8 cellular contexts compared by ENCODE assay signal in genomic region chr18:111292-112014, GRCh38. TPM values are rescaled to one million over a fixed set of nuclear protein-coding genes. Genes with fewer than 3 reads are reported as not detected.
DNase-seq lines count a peak whose midpoint lies in the region; ATAC-seq and TF ChIP-seq lines count a peak whose summit lies in the region.

No MANE protein-coding gene starts in this region.

- CTCF ChIA-PET in activated CD4-positive, alpha-beta memory T cell treated with anti-CD3 and anti-CD28 coated beads, Interleukin-2, amount 10 ng/mL, durations not matched to agents 7 days and 5 days (lab: Charles Lee), result no interaction called here

- H4K20me1 ChIP-seq in BLaER1 treated with 17β-estradiol and CSF1 and Interleukin-3, amounts not matched to agents 10 nM and 100 nM, result no peaks in the 10 kb centered on the region

- H3K4me1 ChIP-seq in BLaER1 treated with 17β-estradiol and CSF1 and Interleukin-3, amounts not matched to agents 10 nM and 100 nM, result peaks cover 0 to 12% (median 11%) of the 10 kb centered on the region in 10 experiments; a peak in 16 of 20 replicates

- H3K4me3 Mint-ChIP-seq in activated CD4-positive, alpha-beta memory T cell treated with anti-CD3 and anti-CD28 coated beads, Interleukin-2, amount 10 ng/mL, durations not matched to agents 7 days and 5 days, result peak overlapping the region; percentile 81
- H3K4me3 Mint-ChIP-seq in natural killer cell, result peak overlapping the region; percentile 88

- POLR2A ChIA-PET in activated CD4-positive, alpha-beta memory T cell treated with anti-CD3 and anti-CD28 coated beads, Interleukin-2, amount 10 ng/mL, durations not matched to agents 7 days and 5 days (lab: Charles Lee), result no interaction called here

- no peaks in the 10 kb centered on the region for H3K27me3 ChIP-seq in BLaER1 treated with 17β-estradiol and CSF1 and Interleukin-3, amounts not matched to agents 10 nM and 100 nM

- TF ChIP-seq CTCF in epithelial cell of proximal tubule (conservative IDR thresholded peaks at IDR 0.05; ENCODE audit: low read depth, low read length) (no peak), natural killer cell (IDR thresholded peaks at IDR 0.05) (no peak)

- peak overlapping the region; percentile 57 to 88 (median 71) for H3K27ac ChIP-seq in BLaER1 treated with 17β-estradiol and CSF1 and Interleukin-3, amounts not matched to agents 10 nM and 100 nM

- H3K4me1 Mint-ChIP-seq in activated CD4-positive, alpha-beta memory T cell treated with anti-CD3 and anti-CD28 coated beads, Interleukin-2, amount 10 ng/mL, durations not matched to agents 7 days and 5 days, result peaks cover 10% of the 10 kb centered on the region
- H3K4me1 Mint-ChIP-seq in natural killer cell, result peaks cover 11 to 12% of the 10 kb centered on the region in 2 donors

- H3K36me3 Mint-ChIP-seq in activated CD4-positive, alpha-beta memory T cell treated with anti-CD3 and anti-CD28 coated beads, Interleukin-2, amount 10 ng/mL, durations not matched to agents 7 days and 5 days (ENCODE audit: low read depth), result peaks cover 4% of the 10 kb centered on the region
- peaks cover 34% of the 10 kb centered on the region for H3K36me3 Mint-ChIP-seq in natural killer cell

- DNase-seq in HS-5 (ENCODE audit: low read depth) (peak; percentile 18), epithelial cell of proximal tubule (ENCODE audit: low read depth) (peak; percentile 23), natural killer cell (peak; percentile 67), superior temporal gyrus (ENCODE audit: extremely low spot score) (peak; percentile 57), COR-L47 (lab: John Stamatoyannopoulos, UW) (no peak), NCI-H2107 (lab: John Stamatoyannopoulos, UW) (no peak)
- DNase-seq in activated CD4-positive, alpha-beta memory T cell treated with anti-CD3 and anti-CD28 coated beads, Interleukin-2, amount 10 ng/mL, durations not matched to agents 7 days and 5 days, result peak; percentile 75

- H3K4me3 ChIP-seq in BLaER1 treated with 17β-estradiol and CSF1 and Interleukin-3, amounts not matched to agents 10 nM and 100 nM, result peak overlapping the region; percentile 39 to 64 (median 50); a peak in 17 of 20 replicates
- H3K4me3 ChIP-seq in epithelial cell of proximal tubule (ENCODE audit: low read depth, low read length), result peak overlapping the region; percentile 46

- peak overlapping the region; percentile 64 to 84 (median 75); a peak in 20 of 22 replicates for H3K9ac ChIP-seq in BLaER1 treated with 17β-estradiol and CSF1 and Interleukin-3, amounts not matched to agents 10 nM and 100 nM

- H3K9me3 ChIP-seq in BLaER1 treated with 17β-estradiol and CSF1 and Interleukin-3, amounts not matched to agents 10 nM and 100 nM (replicated peaks in 1 of 11), result peaks cover 0 to 8% (median 4%) of the 10 kb centered on the region in 11 experiments; a peak in 16 of 22 replicates

- peak overlapping the region; percentile 63 to 86 (median 78) for H3K4me2 ChIP-seq in BLaER1 treated with 17β-estradiol and CSF1 and Interleukin-3, amounts not matched to agents 10 nM and 100 nM

- ATAC-seq in natural killer cell, result peak in 2 of 3 donors; percentile 69 to 81

- no peaks in the 10 kb centered on the region for H3K27me3 Mint-ChIP-seq in activated CD4-positive, alpha-beta memory T cell treated with anti-CD3 and anti-CD28 coated beads, Interleukin-2, amount 10 ng/mL, durations not matched to agents 7 days and 5 days
- peaks cover 0 to 2% of the 10 kb centered on the region in 2 donors for H3K27me3 Mint-ChIP-seq in natural killer cell (ENCODE audit: low read depth in 2 of 2)

- peak overlapping the region; percentile 79 for H3K27ac Mint-ChIP-seq in activated CD4-positive, alpha-beta memory T cell treated with anti-CD3 and anti-CD28 coated beads, Interleukin-2, amount 10 ng/mL, durations not matched to agents 7 days and 5 days
- H3K27ac Mint-ChIP-seq in natural killer cell, result peak overlapping the region; percentile 82 to 84

- intact Hi-C loops in natural killer cell (cut with micrococcal nuclease), result no loop called here

- no peaks in the 10 kb centered on the region for H3K36me3 ChIP-seq in BLaER1 treated with 17β-estradiol and CSF1 and Interleukin-3, amounts not matched to agents 10 nM and 100 nM

- peaks cover 26% of the 10 kb centered on the region for H3K9me3 Mint-ChIP-seq in activated CD4-positive, alpha-beta memory T cell treated with anti-CD3 and anti-CD28 coated beads, Interleukin-2, amount 10 ng/mL, durations not matched to agents 7 days and 5 days
- peaks cover 12 to 18% of the 10 kb centered on the region in 2 donors for H3K9me3 Mint-ChIP-seq in natural killer cell

RNA-seq across cellular contexts. Expression of gene USP14, which starts 46.9 kb away (rescaled TPM):
- total RNA-seq in activated CD4-positive, alpha-beta memory T cell treated with anti-CD3 and anti-CD28 coated beads, Interleukin-2, amount 10 ng/mL, durations not matched to agents 7 days and 5 days, result 10 to 100 TPM; 63.4 to 64.4 TPM
- total RNA-seq in epithelial cell of proximal tubule, result 18.3 and 18.8 TPM in 2 replicates
- 10 to 100 TPM; 48.4 to 56.8 (median 50.8) TPM for total RNA-seq in natural killer cell

Comparison
In these comparisons a context has a peak if more than half of its experiments do, and no peak if none do; other contexts are left out.
1. DNase-seq: peak in HS-5 (single experiment), activated CD4-positive, alpha-beta memory T cell treated with anti-CD3 and anti-CD28 coated beads, Interleukin-2, amount 10 ng/mL, durations not matched to agents 7 days and 5 days (single experiment), epithelial cell of proximal tubule (single experiment), natural killer cell (single experiment) and superior temporal gyrus (single experiment); none in COR-L47 (single experiment) and NCI-H2107 (single experiment).